ENCODE assay signal across 11 cellular contexts in the genomic region with DNA sequence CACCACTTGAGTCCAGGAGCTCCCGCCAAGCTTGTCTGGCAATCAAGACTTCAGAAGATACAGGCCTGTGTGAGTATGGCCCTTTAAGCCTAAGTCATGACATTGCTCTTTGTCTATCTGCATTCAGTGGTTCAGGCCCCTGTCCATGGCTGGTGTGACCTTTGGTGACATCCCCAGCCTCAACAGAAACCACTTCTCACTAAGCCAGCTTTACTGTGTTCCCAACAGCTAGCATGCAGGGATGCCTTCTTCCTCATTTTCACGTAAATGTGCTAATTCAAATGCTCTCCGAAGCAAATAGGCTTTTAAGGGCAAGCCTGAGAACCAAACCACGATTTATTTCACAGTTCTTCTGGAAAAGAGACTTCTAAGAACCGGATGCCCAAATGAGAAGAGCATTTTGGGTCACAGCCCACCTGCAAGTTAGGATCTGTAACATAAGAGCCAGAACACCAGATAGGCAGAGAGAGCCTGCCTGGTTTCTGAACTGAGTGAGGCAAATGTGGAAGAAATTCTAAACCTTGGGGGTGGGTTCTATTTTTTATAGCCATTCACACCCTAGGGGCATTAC. TPM values are rescaled to one million over a fixed set of nuclear protein-coding genes. Genes with fewer than 3 reads are reported as not detected.
DNase-seq lines count a peak whose midpoint lies in the region; ATAC-seq and TF ChIP-seq lines count a peak whose summit lies in the region.
"Had no signal": no experiment of that assay in that cellular context is flagged by ENCODE, and none has a peak within 500 bp of the region (broad histone marks: within the 10 kb centered on the region; RNA-seq: fewer than 3 reads in every experiment).

No MANE protein-coding gene starts in this region.

- peak overlapping the region in 3 of 4 donors; percentile 36 to 62 (median 56) for H3K27ac ChIP-seq in esophagus squamous epithelium

- WGBS in esophagus squamous epithelium, 2 donors = 53 to 67% methylated on average over 5 of the region's 5 CpGs

- H3K27me3 ChIP-seq in HAP-1 (ENCODE audit: low read depth) (no peaks in the 10 kb centered on the region), esophagus squamous epithelium (no peaks in the 10 kb centered on the region)
- H3K27me3 ChIP-seq: pancreas had no signal

- DNase-seq in HAP-1 (ENCODE audit: low spot score in 2 of 2) (peak; percentile 4 to 54), SKM-1 (lab: John Stamatoyannopoulos, UW; ENCODE audit: unreplicated experiment) (peak; percentile 89), esophagus squamous epithelium (lab: John Stamatoyannopoulos, UW) (no peak), sciatic nerve (ENCODE audit: low spot score) (no peak), SW 1271 (lab: John Stamatoyannopoulos, UW) (no peak), activated gamma-delta T cell (lab: John Stamatoyannopoulos, UW) (no peak)
- DNase-seq: GF-D8, PC-3 had no signal

- H3K4me1 ChIP-seq in HAP-1 = peaks cover 17% of the 10 kb centered on the region
- peaks cover 3 to 15% (median 9%) of the 10 kb centered on the region in 3 donors for H3K4me1 ChIP-seq in esophagus squamous epithelium
- H3K4me1 ChIP-seq: pancreas had no signal

- H3K4me3 ChIP-seq in HAP-1 (no peak overlapping the region), esophagus squamous epithelium (no peak overlapping the region)
- H3K4me3 ChIP-seq: pancreas had no signal

- intact Hi-C loops in esophagus squamous epithelium (cut with DNase I) = no loop called here
- intact Hi-C loops in sciatic nerve (cut with DNase I) = no loop called here

- H3K9me3 ChIP-seq in HAP-1 (no peaks in the 10 kb centered on the region), esophagus squamous epithelium (peaks cover 0 to 9% (median 0%) of the 10 kb centered on the region in 3 donors)
- H3K9me3 ChIP-seq: pancreas had no signal

- TF ChIP-seq CTCF in esophagus squamous epithelium (IDR thresholded peaks at IDR 0.05) = no peak

- no peak for TF ChIP-seq POLR2A in esophagus squamous epithelium (IDR thresholded peaks at IDR 0.05)

- in situ Hi-C loops in HAP-1 (cut with MboI; ENCODE audit: low sequenced_read_pairs) = no loop called here

- H3K36me3 ChIP-seq in HAP-1 (replicated peaks) (no peaks in the 10 kb centered on the region), esophagus squamous epithelium (no peaks in the 10 kb centered on the region)
- H3K36me3 ChIP-seq: pancreas had no signal

- ATAC-seq in sciatic nerve (peak; percentile 50), HG03378 (IDR thresholded peaks at IDR 0.05; ENCODE audit: unreplicated experiment) (no peak), HG02759 (IDR thresholded peaks at IDR 0.05; ENCODE audit: unreplicated experiment) (no peak)
- ATAC-seq: PC-3 had no signal

RNA-seq across cellular contexts. Expression of a gene that starts 14.9 kb away (rescaled TPM):
- total RNA-seq in esophagus squamous epithelium (1 to 10 TPM in 1 of 4 donors, under 1 TPM in 2, not detected in 1; 0.13 to 1.3 (median 0.95) TPM), sciatic nerve (2.0 TPM)
- total RNA-seq: PC-3 had no signal

Comparison
In these comparisons a context has a peak if more than half of its experiments do, and no peak if none do; other contexts are left out.
1. DNase-seq: peak in HAP-1 (2 of 2) and SKM-1 (single experiment); none in esophagus squamous epithelium (single experiment), sciatic nerve (single experiment), SW 1271 (0 of 2) and activated gamma-delta T cell (single experiment).